ENCODE assay signal across 16 cellular contexts in the genomic region with DNA sequence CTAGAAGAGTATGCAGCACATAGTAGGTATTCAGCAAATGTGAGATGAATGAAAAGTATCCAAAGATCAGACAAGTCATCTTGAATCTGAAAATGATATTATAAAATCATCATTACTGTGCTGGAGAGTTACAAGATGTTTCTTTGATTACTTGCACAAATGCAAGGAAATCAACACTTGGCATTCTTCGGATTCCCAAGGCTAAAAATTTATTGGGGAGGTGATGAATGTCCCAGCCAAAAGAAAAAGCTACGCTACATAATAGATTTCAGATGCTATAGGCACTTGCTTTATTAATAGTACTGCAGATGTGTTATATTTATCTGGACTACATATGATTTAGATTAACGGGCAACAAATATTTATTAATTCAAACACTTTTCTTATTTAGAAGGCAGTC.
DNase-seq lines count a peak whose midpoint lies in the region; ATAC-seq lines count a peak whose summit lies in the region.
"Had no signal": no experiment of that assay in that cellular context is flagged by ENCODE, and none has a peak within 500 bp of the region (broad histone marks: within the 10 kb centered on the region; RNA-seq: fewer than 3 reads in every experiment).

No MANE protein-coding gene starts in this region.

- no peaks in the 10 kb centered on the region for H3K36me3 Mint-ChIP-seq in activated T-helper 17 cell treated with anti-CD3 and anti-CD28 coated beads, Interleukin-2, amount 50 U/mL, for 72 hours (ENCODE audit: low read depth)
- H3K36me3 Mint-ChIP-seq in naive thymus-derived CD4-positive, alpha-beta T cell: no peaks in the 10 kb centered on the region

- H3K27ac Mint-ChIP-seq in activated T-helper 17 cell treated with anti-CD3 and anti-CD28 coated beads, Interleukin-2, amount 50 U/mL, for 72 hours: no peak overlapping the region
- H3K27ac Mint-ChIP-seq in naive thymus-derived CD4-positive, alpha-beta T cell: no peak overlapping the region

- ATAC-seq in activated T-helper 17 cell treated with anti-CD3 and anti-CD28 coated beads, Interleukin-2, amount 50 U/mL, for 72 hours (replicated peaks): no peak
- no peak for ATAC-seq in naive thymus-derived CD4-positive, alpha-beta T cell
- ATAC-seq: Right ventricle myocardium inferior had no signal

- H3K4me3 ChIP-seq in SJSA1: no peak overlapping the region
- H3K4me3 ChIP-seq in skeletal muscle satellite cell (ENCODE audit: low read length): no peak overlapping the region
- no peak overlapping the region for H3K4me3 ChIP-seq in naive thymus-derived CD4-positive, alpha-beta T cell (ENCODE audit: low read length)
- H3K4me3 ChIP-seq: Peyer's patch had no signal

- CTCF ChIA-PET in naive thymus-derived CD4-positive, alpha-beta T cell (lab: Charles Lee): no interaction called here

- no peaks in the 10 kb centered on the region for H3K9me3 ChIP-seq in SJSA1 (replicated peaks)
- no peaks in the 10 kb centered on the region for H3K9me3 ChIP-seq in skeletal muscle satellite cell (replicated peaks; ENCODE audit: low read length)
- H3K9me3 ChIP-seq in naive thymus-derived CD4-positive, alpha-beta T cell (ENCODE audit: control insufficient read depth in 2 of 3, low read length in 3 of 3): no peaks in the 10 kb centered on the region
- H3K9me3 ChIP-seq: Peyer's patch had no signal

- no peaks in the 10 kb centered on the region for H3K27me3 ChIP-seq in SJSA1 (replicated peaks)
- no peaks in the 10 kb centered on the region for H3K27me3 ChIP-seq in skeletal muscle satellite cell (ENCODE audit: control insufficient read depth, insufficient read depth, low read length)
- no peaks in the 10 kb centered on the region for H3K27me3 ChIP-seq in naive thymus-derived CD4-positive, alpha-beta T cell (ENCODE audit: control insufficient read depth in 2 of 2, insufficient read depth in 2 of 2, low read length in 2 of 2)
- H3K27me3 ChIP-seq: Peyer's patch had no signal

- H3K4me3 Mint-ChIP-seq in activated T-helper 17 cell treated with anti-CD3 and anti-CD28 coated beads, Interleukin-2, amount 50 U/mL, for 72 hours: no peak overlapping the region
- H3K4me3 Mint-ChIP-seq in naive thymus-derived CD4-positive, alpha-beta T cell: no peak overlapping the region

- intact Hi-C loops in naive thymus-derived CD4-positive, alpha-beta T cell (cut with micrococcal nuclease): no loop called here

- peak; percentile 52 for DNase-seq in EL
- DNase-seq in SJSA1 (ENCODE audit: low read depth in 1 of 2, low spot score in 2 of 2): no peak
- peak; percentile 52 for DNase-seq in kidney glomerular epithelial cell (lab: John Stamatoyannopoulos, UW)
- DNase-seq in H4 (ENCODE audit: low spot score): no peak
- DNase-seq in naive thymus-derived CD4-positive, alpha-beta T cell: no peak
- no peak for DNase-seq in GF-D8 (lab: John Stamatoyannopoulos, UW)
- DNase-seq: C1 segment of cervical spinal cord, NCI-H1092 treated with DMSO at 0.1 percent for 48 hours, NCI-H2081, NCI-H2171 treated with DMSO at 0.1 percent for 48 hours, NCI-H446, NCI-H526 treated with DMSO at 0.1 percent for 48 hours, Peyer's patch had no signal

- peak overlapping the region; percentile 58 for H3K4me2 ChIP-seq in skeletal muscle satellite cell (ENCODE audit: low read length)

- H3K4me1 ChIP-seq in SJSA1 (replicated peaks): peaks cover 68% of the 10 kb centered on the region
- peaks cover 58% of the 10 kb centered on the region for H3K4me1 ChIP-seq in skeletal muscle satellite cell (ENCODE audit: control insufficient read depth, insufficient read depth, low read length)
- no peaks in the 10 kb centered on the region for H3K4me1 ChIP-seq in naive thymus-derived CD4-positive, alpha-beta T cell (ENCODE audit: control insufficient read depth in 2 of 2, insufficient read depth in 2 of 2, low read length in 2 of 2)

- H3K27me3 Mint-ChIP-seq in activated T-helper 17 cell treated with anti-CD3 and anti-CD28 coated beads, Interleukin-2, amount 50 U/mL, for 72 hours: no peaks in the 10 kb centered on the region
- no peaks in the 10 kb centered on the region for H3K27me3 Mint-ChIP-seq in naive thymus-derived CD4-positive, alpha-beta T cell

- POLR2A ChIA-PET in naive thymus-derived CD4-positive, alpha-beta T cell (lab: Charles Lee): no interaction called here

- H3K4me1 Mint-ChIP-seq in activated T-helper 17 cell treated with anti-CD3 and anti-CD28 coated beads, Interleukin-2, amount 50 U/mL, for 72 hours: no peaks in the 10 kb centered on the region
- no peaks in the 10 kb centered on the region for H3K4me1 Mint-ChIP-seq in naive thymus-derived CD4-positive, alpha-beta T cell

- peak overlapping the region; percentile 78 for H3K27ac ChIP-seq in SJSA1
- no peak overlapping the region for H3K27ac ChIP-seq in naive thymus-derived CD4-positive, alpha-beta T cell (ENCODE audit: low read depth, low read length)
- H3K27ac ChIP-seq: Peyer's patch had no signal

- H3K36me3 ChIP-seq in SJSA1 (no peaks in the 10 kb centered on the region), skeletal muscle satellite cell (ENCODE audit: insufficient read depth, low read length) (no peaks in the 10 kb centered on the region)
- no peaks in the 10 kb centered on the region for H3K36me3 ChIP-seq in naive thymus-derived CD4-positive, alpha-beta T cell (ENCODE audit: control insufficient read depth in 2 of 3, insufficient read depth in 3 of 3, low read length in 3 of 3)
- H3K36me3 ChIP-seq: Peyer's patch had no signal

- peak overlapping the region; percentile 16 for H3K9ac ChIP-seq in skeletal muscle satellite cell (ENCODE audit: low read depth, low read length)

- H3K9me3 Mint-ChIP-seq in activated T-helper 17 cell treated with anti-CD3 and anti-CD28 coated beads, Interleukin-2, amount 50 U/mL, for 72 hours: peaks cover 4% of the 10 kb centered on the region
- peaks cover 0 to 7% (median 0%) of the 10 kb centered on the region in 11 donors for H3K9me3 Mint-ChIP-seq in naive thymus-derived CD4-positive, alpha-beta T cell

Comparison
In these comparisons a context has a peak if more than half of its experiments do, and no peak if none do; other contexts are left out.
1. DNase-seq: peak in EL (single experiment) and kidney glomerular epithelial cell (single experiment); none in SJSA1 (0 of 2), H4 (single experiment), naive thymus-derived CD4-positive, alpha-beta T cell (0 of 9) and GF-D8 (single experiment).